In genomic region chr9:89661956-89662717, GRCh38 we compare ENCODE assay signal across 8 cellular contexts. TPM values are rescaled to one million over a fixed set of nuclear protein-coding genes. Genes with fewer than 3 reads are reported as not detected.
DNase-seq lines count a peak whose midpoint lies in the region; ATAC-seq and TF ChIP-seq lines count a peak whose summit lies in the region.

No MANE protein-coding gene starts in this region.

- no peak for TF ChIP-seq CTCF in HFF-Myc (IDR thresholded peaks at IDR 0.05; ENCODE audit: low read depth, low read length, missing control alignments)

- no peaks in the 10 kb centered on the region for H3K9me3 ChIP-seq in NT2/D1 (ENCODE audit: insufficient read depth, low read length)

- peak overlapping the region; percentile 45 for H3K9ac ChIP-seq in NT2/D1 (ENCODE audit: insufficient read length, low read depth)

- ATAC-seq in HG03108 (IDR thresholded peaks at IDR 0.05; ENCODE audit: unreplicated experiment) (no peak), HG02970 (IDR thresholded peaks at IDR 0.05; ENCODE audit: low FRiP score, unreplicated experiment) (no peak)

- no peaks in the 10 kb centered on the region for H3K36me3 ChIP-seq in NT2/D1 (ENCODE audit: insufficient read depth, insufficient read length, low read length)

- DNase-seq in HFF-Myc (ENCODE audit: extremely low read depth, low read depth) (peak; percentile 90), NT2/D1 (ENCODE audit: low read depth, low spot score) (peak; percentile 97), dermis microvascular lymphatic vessel endothelial cell (ENCODE audit: low read depth in 2 of 2) (peak; percentile 85 to 97), smooth muscle cell of the brain vasculature (ENCODE audit: low read depth, low spot score) (peak; percentile 77), germinal center (ENCODE audit: low spot score) (no peak)

- peak overlapping the region; percentile 69 for H3K27ac ChIP-seq in layer of hippocampus (ENCODE audit: low read depth, low read length)

- H3K4me3 ChIP-seq in HFF-Myc (replicated peaks; ENCODE audit: low read depth, low read length): peak overlapping the region; percentile 35
- no peak overlapping the region for H3K4me3 ChIP-seq in NT2/D1 (ENCODE audit: insufficient read length, low read depth)

- peaks cover 21% of the 10 kb centered on the region for H3K4me1 ChIP-seq in NT2/D1 (ENCODE audit: insufficient read depth, insufficient read length)

- H3K27me3 ChIP-seq in NT2/D1 (ENCODE audit: insufficient read depth, insufficient read length) (peaks cover 34% of the 10 kb centered on the region), layer of hippocampus (ENCODE audit: control insufficient read depth, insufficient read depth, low read length) (no peaks in the 10 kb centered on the region)

RNA-seq across cellular contexts. Expression of gene GADD45G, which starts 57.3 kb away (rescaled TPM):
- under 0.01 and 0.13 TPM in 2 replicates for total RNA-seq in dermis microvascular lymphatic vessel endothelial cell
